In genomic region chr3:84968701-84969235, GRCh38 we compare ENCODE assay signal across 20 cellular contexts.
"Had no signal": no experiment of that assay in that cellular context is flagged by ENCODE, and none has a peak within 500 bp of the region (broad histone marks: within the 10 kb centered on the region; RNA-seq: fewer than 3 reads in every experiment).

No MANE protein-coding gene starts in this region.

- H3K27ac ChIP-seq: ascending aorta, breast epithelium, esophagus squamous epithelium, hepatocyte, right atrium auricular region, upper lobe of right lung had no signal

- H3K36me3 Mint-ChIP-seq: mesothelial cell of epicardium had no signal

- ATAC-seq: activated T-cell treated with anti-CD3 and anti-CD28 coated beads, Interleukin-2, amount 50 U/mL, for 4 hours; stimulated activated naive CD8-positive, alpha-beta T cell treated with anti-CD3 and anti-CD28 coated beads, Interleukin-15, amount 100 ng/mL, for 72 hours; upper lobe of right lung had no signal

- H3K27ac Mint-ChIP-seq: dendritic cell treated with granulocyte-macrophage colony-stimulating factor and Interleukin-4, amounts not matched to agents 40 ng/mL and 50 ng/mL, for 4 days; mesothelial cell of epicardium; nephron; progenitor cell of endocrine pancreas; stimulated activated naive CD8-positive, alpha-beta T cell treated with anti-CD3 and anti-CD28 coated beads, Interleukin-15, amount 100 ng/mL, for 72 hours had no signal

- H3K9me3 Mint-ChIP-seq: dendritic cell treated with granulocyte-macrophage colony-stimulating factor and Interleukin-4, amounts not matched to agents 40 ng/mL and 50 ng/mL, for 4 days; mesothelial cell of epicardium; nephron; stimulated activated naive CD8-positive, alpha-beta T cell treated with anti-CD3 and anti-CD28 coated beads, Interleukin-15, amount 100 ng/mL, for 72 hours had no signal

- H3K27me3 Mint-ChIP-seq: dendritic cell treated with granulocyte-macrophage colony-stimulating factor and Interleukin-4, amounts not matched to agents 40 ng/mL and 50 ng/mL, for 4 days; progenitor cell of endocrine pancreas; stimulated activated naive CD8-positive, alpha-beta T cell treated with anti-CD3 and anti-CD28 coated beads, Interleukin-15, amount 100 ng/mL, for 72 hours had no signal

- H3K27me3 ChIP-seq: ascending aorta, breast epithelium, right atrium auricular region, upper lobe of right lung had no signal

- DNase-seq: activated CD4-positive, alpha-beta T cell treated with anti-CD3 and anti-CD28 coated beads, Interleukin-2, amount 50 U/mL, for 1 hour; activated CD4-positive, CD25-positive, alpha-beta regulatory T cell treated with anti-CD3 and anti-CD28 coated beads, Interleukin-2, amount 50 U/mL, for 72 hours; activated CD8-positive, alpha-beta memory T cell treated with anti-CD3 and anti-CD28 coated beads, Interleukin-2, amount 50 U/mL, for 4 hours; activated naive CD4-positive, alpha-beta T cell treated with anti-CD3 and anti-CD28 coated beads, Interleukin-2, amount 50 U/mL, for 16 hours; activated T-cell treated with anti-CD3 and anti-CD28 coated beads, Interleukin-2, amount 50 U/mL, for 4 hours; effector memory CD4-positive, alpha-beta T cell; esophagus squamous epithelium; islet precursor cell; stimulated activated naive CD8-positive, alpha-beta T cell treated with anti-CD3 and anti-CD28 coated beads, Interleukin-15, amount 100 ng/mL, for 72 hours; T-helper 1 cell; upper lobe of right lung had no signal

- H3K9me3 ChIP-seq: ascending aorta, breast epithelium, esophagus squamous epithelium, right atrium auricular region, upper lobe of right lung had no signal

- H3K36me3 ChIP-seq: ascending aorta, breast epithelium, esophagus squamous epithelium, right atrium auricular region, upper lobe of right lung had no signal

- H3K4me1 Mint-ChIP-seq: mesothelial cell of epicardium; stimulated activated naive CD8-positive, alpha-beta T cell treated with anti-CD3 and anti-CD28 coated beads, Interleukin-15, amount 100 ng/mL, for 72 hours had no signal

- H3K4me3 ChIP-seq: ascending aorta, breast epithelium, esophagus squamous epithelium, hepatocyte, lung, right atrium auricular region, upper lobe of right lung had no signal

- H3K4me1 ChIP-seq: ascending aorta, breast epithelium, upper lobe of right lung had no signal

- H3K4me3 Mint-ChIP-seq: activated T-cell treated with anti-CD3 and anti-CD28 coated beads, Interleukin-2, amount 50 U/mL, for 4 hours; dendritic cell treated with granulocyte-macrophage colony-stimulating factor and Interleukin-4, amounts not matched to agents 40 ng/mL and 50 ng/mL, for 4 days; mesothelial cell of epicardium; stimulated activated naive CD8-positive, alpha-beta T cell treated with anti-CD3 and anti-CD28 coated beads, Interleukin-15, amount 100 ng/mL, for 72 hours had no signal
